15 cellular contexts compared by ENCODE assay signal in the genomic region with DNA sequence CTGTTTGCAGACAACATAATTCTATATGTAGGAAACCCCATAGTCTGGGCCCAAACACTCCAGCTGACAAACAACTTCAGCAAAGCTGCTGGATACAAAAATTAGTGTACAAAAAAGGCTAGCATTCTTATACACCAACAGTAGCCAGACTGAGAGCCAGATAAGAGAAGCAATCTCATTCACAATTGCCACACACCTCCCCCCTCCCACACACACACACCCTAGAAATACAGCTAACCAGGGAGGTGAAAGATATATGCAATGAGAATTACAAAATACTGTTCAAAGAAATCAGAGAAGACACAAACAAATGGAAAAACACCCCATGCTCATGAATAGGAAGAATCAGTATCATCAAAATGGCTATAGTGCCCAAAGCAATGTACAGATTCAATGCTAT. TPM values are rescaled to one million over a fixed set of nuclear protein-coding genes. Genes with fewer than 3 reads are reported as not detected.
DNase-seq lines count a peak whose midpoint lies in the region; ATAC-seq and TF ChIP-seq lines count a peak whose summit lies in the region.
"Had no signal": no experiment of that assay in that cellular context is flagged by ENCODE, and none has a peak within 500 bp of the region (broad histone marks: within the 10 kb centered on the region; RNA-seq: fewer than 3 reads in every experiment).

No MANE protein-coding gene starts in this region.

- H3K4me1 Mint-ChIP-seq in activated CD8-positive, alpha-beta T cell treated with anti-CD3 and anti-CD28 coated beads for 36 hours (ENCODE audit: low read depth): peaks cover 56% of the 10 kb centered on the region
- H3K4me1 Mint-ChIP-seq in activated CD8-positive, alpha-beta T cell treated with anti-CD3 and anti-CD28 coated beads, Interleukin-2, amount 10 ng/mL, durations not matched to agents 7 days and 5 days (ENCODE audit: low read depth): peaks cover 26% of the 10 kb centered on the region
- H3K4me1 Mint-ChIP-seq in activated T-helper 1 cell treated with anti-CD3 and anti-CD28 coated beads, Interleukin-12 subunit alpha, Interleukin-12 subunit beta, Interleukin-2, Interleukin-4 antibody, amounts not matched to agents 30 ng/mL and 10 ng/mL and 1 ng/mL, durations not matched to agents 14 hours and 24 hours and 36 hours (ENCODE audit: low read depth): peaks cover 44% of the 10 kb centered on the region
- peaks cover 43% of the 10 kb centered on the region for H3K4me1 Mint-ChIP-seq in dendritic cell treated with granulocyte-macrophage colony-stimulating factor and Interleukin-4, amounts not matched to agents 40 ng/mL and 50 ng/mL, for 4 days (ENCODE audit: low read depth)

- peak overlapping the region; percentile 34 for H3K27ac Mint-ChIP-seq in activated CD8-positive, alpha-beta T cell treated with anti-CD3 and anti-CD28 coated beads for 36 hours
- H3K27ac Mint-ChIP-seq in activated CD8-positive, alpha-beta T cell treated with anti-CD3 and anti-CD28 coated beads, Interleukin-2, amount 10 ng/mL, durations not matched to agents 7 days and 5 days: no peak overlapping the region
- peak overlapping the region; percentile 25 for H3K27ac Mint-ChIP-seq in activated T-helper 1 cell treated with anti-CD3 and anti-CD28 coated beads, Interleukin-12 subunit alpha, Interleukin-12 subunit beta, Interleukin-2, Interleukin-4 antibody, amounts not matched to agents 30 ng/mL and 10 ng/mL and 1 ng/mL, durations not matched to agents 14 hours and 24 hours and 36 hours
- peak overlapping the region; percentile 58 for H3K27ac Mint-ChIP-seq in dendritic cell treated with granulocyte-macrophage colony-stimulating factor and Interleukin-4, amounts not matched to agents 40 ng/mL and 50 ng/mL, for 4 days
- H3K27ac Mint-ChIP-seq: HFFc6 had no signal

- POLR2A ChIA-PET in activated CD8-positive, alpha-beta T cell treated with anti-CD3 and anti-CD28 coated beads for 36 hours (lab: Charles Lee): interaction anchor here (1.2 to 2.4 kb wide), 2 partner anchors 9 to 11 kb away, joined by 4 to 10 read pairs; a partner anchor contains a TSS
- POLR2A ChIA-PET in activated CD8-positive, alpha-beta T cell treated with anti-CD3 and anti-CD28 coated beads, Interleukin-2, amount 10 ng/mL, durations not matched to agents 7 days and 5 days (lab: Charles Lee): no interaction called here
- POLR2A ChIA-PET in RWPE1 (lab: Yijun Ruan, JAX; ENCODE audit: low non-redundant PET): interaction anchor here (1.2 kb wide), 1 partner anchor 10 kb away, joined by 3 read pairs; a partner anchor contains a TSS

- intact Hi-C loops in activated CD8-positive, alpha-beta T cell treated with anti-CD3 and anti-CD28 coated beads for 36 hours (cut with micrococcal nuclease): no loop called here
- intact Hi-C loops in activated T-helper 1 cell treated with anti-CD3 and anti-CD28 coated beads, Interleukin-12 subunit alpha, Interleukin-12 subunit beta, Interleukin-2, Interleukin-4 antibody, amounts not matched to agents 30 ng/mL and 10 ng/mL and 1 ng/mL, durations not matched to agents 14 hours and 24 hours and 36 hours (cut with micrococcal nuclease): no loop called here
- intact Hi-C loops in dendritic cell treated with granulocyte-macrophage colony-stimulating factor and Interleukin-4, amounts not matched to agents 40 ng/mL and 50 ng/mL, for 4 days (cut with micrococcal nuclease): no loop called here
- intact Hi-C loops in upper lobe of right lung (cut with DNase I): no loop called here

- H3K9me3 ChIP-seq in upper lobe of right lung: no peaks in the 10 kb centered on the region

- H3K36me3 Mint-ChIP-seq in activated CD8-positive, alpha-beta T cell treated with anti-CD3 and anti-CD28 coated beads for 36 hours (ENCODE audit: low read depth): peaks cover 38% of the 10 kb centered on the region
- H3K36me3 Mint-ChIP-seq in activated CD8-positive, alpha-beta T cell treated with anti-CD3 and anti-CD28 coated beads, Interleukin-2, amount 10 ng/mL, durations not matched to agents 7 days and 5 days (ENCODE audit: low read depth): peaks cover 25% of the 10 kb centered on the region
- peaks cover 41% of the 10 kb centered on the region for H3K36me3 Mint-ChIP-seq in activated T-helper 1 cell treated with anti-CD3 and anti-CD28 coated beads, Interleukin-12 subunit alpha, Interleukin-12 subunit beta, Interleukin-2, Interleukin-4 antibody, amounts not matched to agents 30 ng/mL and 10 ng/mL and 1 ng/mL, durations not matched to agents 14 hours and 24 hours and 36 hours (ENCODE audit: low read depth)
- H3K36me3 Mint-ChIP-seq in dendritic cell treated with granulocyte-macrophage colony-stimulating factor and Interleukin-4, amounts not matched to agents 40 ng/mL and 50 ng/mL, for 4 days (ENCODE audit: low read depth): peaks cover 17% of the 10 kb centered on the region

- DNase-seq in activated CD8-positive, alpha-beta T cell treated with anti-CD3 and anti-CD28 coated beads for 36 hours: no peak
- no peak for DNase-seq in activated CD8-positive, alpha-beta T cell treated with anti-CD3 and anti-CD28 coated beads, Interleukin-2, amount 10 ng/mL, durations not matched to agents 7 days and 5 days
- no peak for DNase-seq in activated T-helper 1 cell treated with anti-CD3 and anti-CD28 coated beads, Interleukin-12 subunit alpha, Interleukin-12 subunit beta, Interleukin-2, Interleukin-4 antibody, amounts not matched to agents 30 ng/mL and 10 ng/mL and 1 ng/mL, durations not matched to agents 14 hours and 24 hours and 36 hours (ENCODE audit: low spot score)
- no peak for DNase-seq in upper lobe of right lung
- DNase-seq in RWPE1 (ENCODE audit: low spot score): no peak
- no peak for DNase-seq in putamen (ENCODE audit: low spot score)
- no peak for DNase-seq in activated naive CD4-positive, alpha-beta T cell (lab: John Stamatoyannopoulos, UW)
- DNase-seq: ACHN; CD4-positive, CD25-positive, alpha-beta regulatory T cell; GF-D8; HCEC 1CT; HFFc6 had no signal

- no peaks in the 10 kb centered on the region for H3K36me3 ChIP-seq in upper lobe of right lung

- H3K9me3 Mint-ChIP-seq in activated CD8-positive, alpha-beta T cell treated with anti-CD3 and anti-CD28 coated beads for 36 hours: peaks cover 21% of the 10 kb centered on the region
- H3K9me3 Mint-ChIP-seq in activated CD8-positive, alpha-beta T cell treated with anti-CD3 and anti-CD28 coated beads, Interleukin-2, amount 10 ng/mL, durations not matched to agents 7 days and 5 days (ENCODE audit: insufficient read depth): no peaks in the 10 kb centered on the region
- H3K9me3 Mint-ChIP-seq in activated T-helper 1 cell treated with anti-CD3 and anti-CD28 coated beads, Interleukin-12 subunit alpha, Interleukin-12 subunit beta, Interleukin-2, Interleukin-4 antibody, amounts not matched to agents 30 ng/mL and 10 ng/mL and 1 ng/mL, durations not matched to agents 14 hours and 24 hours and 36 hours: peaks cover 10% of the 10 kb centered on the region
- H3K9me3 Mint-ChIP-seq in dendritic cell treated with granulocyte-macrophage colony-stimulating factor and Interleukin-4, amounts not matched to agents 40 ng/mL and 50 ng/mL, for 4 days: peaks cover 6% of the 10 kb centered on the region

- peaks cover 8% of the 10 kb centered on the region for H3K4me1 ChIP-seq in upper lobe of right lung

- CTCF ChIA-PET in activated CD8-positive, alpha-beta T cell treated with anti-CD3 and anti-CD28 coated beads for 36 hours (lab: Charles Lee): interaction anchor here (2.3 kb wide), 1 partner anchor 10 kb away, joined by 6 read pairs; no protein-coding TSS in a partner anchor
- CTCF ChIA-PET in activated CD8-positive, alpha-beta T cell treated with anti-CD3 and anti-CD28 coated beads, Interleukin-2, amount 10 ng/mL, durations not matched to agents 7 days and 5 days (lab: Charles Lee): interaction anchor here (1.8 kb wide), 1 partner anchor 11 kb away, joined by 4 read pairs; no protein-coding TSS in a partner anchor
- CTCF ChIA-PET in RWPE1 (lab: Yijun Ruan, JAX): interaction anchor here (1.2 kb wide), 1 partner anchor 27 kb away, joined by 3 read pairs; no protein-coding TSS in a partner anchor

- no peak for ATAC-seq in activated CD8-positive, alpha-beta T cell treated with anti-CD3 and anti-CD28 coated beads for 36 hours
- ATAC-seq in activated CD8-positive, alpha-beta T cell treated with anti-CD3 and anti-CD28 coated beads, Interleukin-2, amount 10 ng/mL, durations not matched to agents 7 days and 5 days: no peak
- ATAC-seq in upper lobe of right lung: peak; percentile 44

- H3K27ac ChIP-seq in upper lobe of right lung (no peak overlapping the region), RWPE1 (no peak overlapping the region)
- H3K27ac ChIP-seq: BLaER1 treated with 17β-estradiol and CSF1 and Interleukin-3, amounts not matched to agents 10 nM and 100 nM; HL-60 had no signal

- no peak overlapping the region for H3K4me3 Mint-ChIP-seq in activated CD8-positive, alpha-beta T cell treated with anti-CD3 and anti-CD28 coated beads for 36 hours
- H3K4me3 Mint-ChIP-seq in activated CD8-positive, alpha-beta T cell treated with anti-CD3 and anti-CD28 coated beads, Interleukin-2, amount 10 ng/mL, durations not matched to agents 7 days and 5 days: no peak overlapping the region
- no peak overlapping the region for H3K4me3 Mint-ChIP-seq in activated T-helper 1 cell treated with anti-CD3 and anti-CD28 coated beads, Interleukin-12 subunit alpha, Interleukin-12 subunit beta, Interleukin-2, Interleukin-4 antibody, amounts not matched to agents 30 ng/mL and 10 ng/mL and 1 ng/mL, durations not matched to agents 14 hours and 24 hours and 36 hours
- no peak overlapping the region for H3K4me3 Mint-ChIP-seq in dendritic cell treated with granulocyte-macrophage colony-stimulating factor and Interleukin-4, amounts not matched to agents 40 ng/mL and 50 ng/mL, for 4 days
- H3K4me3 Mint-ChIP-seq: HFFc6 had no signal

- TF ChIP-seq CTCF in activated CD8-positive, alpha-beta T cell treated with anti-CD3 and anti-CD28 coated beads for 36 hours (IDR thresholded peaks at IDR 0.05): no peak
- TF ChIP-seq CTCF in upper lobe of right lung (IDR thresholded peaks at IDR 0.05) (no peak), RWPE1 (conservative IDR thresholded peaks at IDR 0.05; ENCODE audit: low read depth) (no peak)

- H3K4me3 ChIP-seq in upper lobe of right lung: no peak overlapping the region
- H3K4me3 ChIP-seq: BLaER1 treated with 17β-estradiol and CSF1 and Interleukin-3, amounts not matched to agents 10 nM and 100 nM had no signal

- H3K27me3 ChIP-seq in upper lobe of right lung: no peaks in the 10 kb centered on the region
- H3K27me3 ChIP-seq: BLaER1 treated with 17β-estradiol and CSF1 and Interleukin-3, amounts not matched to agents 10 nM and 100 nM had no signal

- H3K27me3 Mint-ChIP-seq in activated CD8-positive, alpha-beta T cell treated with anti-CD3 and anti-CD28 coated beads for 36 hours: no peaks in the 10 kb centered on the region
- no peaks in the 10 kb centered on the region for H3K27me3 Mint-ChIP-seq in activated CD8-positive, alpha-beta T cell treated with anti-CD3 and anti-CD28 coated beads, Interleukin-2, amount 10 ng/mL, durations not matched to agents 7 days and 5 days (ENCODE audit: low read depth)
- H3K27me3 Mint-ChIP-seq in activated T-helper 1 cell treated with anti-CD3 and anti-CD28 coated beads, Interleukin-12 subunit alpha, Interleukin-12 subunit beta, Interleukin-2, Interleukin-4 antibody, amounts not matched to agents 30 ng/mL and 10 ng/mL and 1 ng/mL, durations not matched to agents 14 hours and 24 hours and 36 hours (ENCODE audit: insufficient read depth): no peaks in the 10 kb centered on the region
- no peaks in the 10 kb centered on the region for H3K27me3 Mint-ChIP-seq in dendritic cell treated with granulocyte-macrophage colony-stimulating factor and Interleukin-4, amounts not matched to agents 40 ng/mL and 50 ng/mL, for 4 days
- H3K27me3 Mint-ChIP-seq: CD4-positive, CD25-positive, alpha-beta regulatory T cell had no signal

RNA-seq across cellular contexts. Expression of a gene that starts 9.1 kb away (rescaled TPM):
- 10 to 100 TPM; 88.9 to 93.4 TPM for total RNA-seq in activated CD8-positive, alpha-beta T cell treated with anti-CD3 and anti-CD28 coated beads for 36 hours
- total RNA-seq in activated CD8-positive, alpha-beta T cell treated with anti-CD3 and anti-CD28 coated beads, Interleukin-2, amount 10 ng/mL, durations not matched to agents 7 days and 5 days: 10 to 100 TPM; 61.8 to 67.1 TPM
- 110 and 122 TPM in 2 replicates for total RNA-seq in activated T-helper 1 cell treated with anti-CD3 and anti-CD28 coated beads, Interleukin-12 subunit alpha, Interleukin-12 subunit beta, Interleukin-2, Interleukin-4 antibody, amounts not matched to agents 30 ng/mL and 10 ng/mL and 1 ng/mL, durations not matched to agents 14 hours and 24 hours and 36 hours
- 67.6 TPM for total RNA-seq in upper lobe of right lung

RNA-seq across cellular contexts. Expression of a gene that starts 9.3 kb away (rescaled TPM):
- 10 to 100 TPM; 11.6 to 13.7 TPM for total RNA-seq in activated CD8-positive, alpha-beta T cell treated with anti-CD3 and anti-CD28 coated beads for 36 hours
- total RNA-seq in activated CD8-positive, alpha-beta T cell treated with anti-CD3 and anti-CD28 coated beads, Interleukin-2, amount 10 ng/mL, durations not matched to agents 7 days and 5 days: 10 to 100 TPM; 16.7 to 19.9 TPM
- total RNA-seq in activated T-helper 1 cell treated with anti-CD3 and anti-CD28 coated beads, Interleukin-12 subunit alpha, Interleukin-12 subunit beta, Interleukin-2, Interleukin-4 antibody, amounts not matched to agents 30 ng/mL and 10 ng/mL and 1 ng/mL, durations not matched to agents 14 hours and 24 hours and 36 hours: 20.3 and 22.3 TPM in 2 replicates
- 20.7 TPM for total RNA-seq in upper lobe of right lung
